In the genomic region with DNA sequence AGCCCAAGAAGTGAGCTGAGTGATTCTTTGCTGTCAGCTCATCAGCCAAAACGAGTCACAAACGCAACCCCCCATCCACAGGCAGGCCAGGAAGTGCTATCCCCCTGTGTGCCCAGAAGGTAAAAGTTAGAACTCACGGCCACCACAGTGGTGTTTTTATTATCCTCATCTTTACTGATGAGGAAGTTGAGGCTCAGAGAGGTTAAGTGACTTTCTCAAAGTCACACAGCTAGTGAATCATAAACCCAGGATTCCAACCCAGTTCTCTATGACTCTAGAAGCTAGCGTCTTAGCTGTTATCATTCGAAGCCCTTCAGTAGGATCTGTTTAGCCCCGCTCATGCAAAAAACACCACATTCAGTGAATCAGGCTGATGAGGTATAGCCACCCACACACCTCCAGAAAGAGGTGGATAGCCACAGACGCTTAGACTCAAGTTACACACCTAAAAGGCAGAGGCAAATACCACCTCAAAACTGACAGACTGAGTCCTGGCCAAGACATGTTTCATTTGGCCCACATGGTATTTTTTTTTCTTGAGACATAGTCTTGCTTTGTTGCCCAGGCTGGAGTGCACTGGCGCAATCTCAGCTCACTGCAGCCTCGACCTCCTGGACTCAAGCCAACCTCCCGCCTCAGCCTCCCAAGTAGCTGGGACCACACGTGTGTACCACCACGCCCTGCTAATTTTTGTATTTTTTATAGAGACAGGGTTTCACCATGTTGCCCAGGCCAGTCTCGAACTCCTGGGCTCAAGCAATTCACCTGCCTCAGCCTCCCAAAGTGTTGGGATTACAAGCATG, we compare ENCODE assay signal across 17 cellular contexts.
DNase-seq lines count a peak whose midpoint lies in the region; ATAC-seq, FAIRE-seq and TF ChIP-seq lines count a peak whose summit lies in the region.
"Had no signal": no experiment of that assay in that cellular context is flagged by ENCODE, and none has a peak within 500 bp of the region (broad histone marks: within the 10 kb centered on the region; RNA-seq: fewer than 3 reads in every experiment).

No MANE protein-coding gene starts in this region.

- TF ChIP-seq RAD21 in HepG2 (CRISPR knock-in tag; IDR thresholded peaks at IDR 0.05), result no peak

- intact Hi-C loops in HepG2 (cut with micrococcal nuclease; ENCODE audit: unreplicated experiment) (no loop called here), right lobe of liver (cut with DNase I) (loop anchor here (10.0 kb wide), 4 partner anchors 188 to 728 kb away; a partner anchor contains a TSS), posterior cingulate gyrus (cut with DNase I) (loop anchor here (5.0 to 10.0 kb wide), 2 partner anchors 106 to 418 kb away; no protein-coding TSS in a partner anchor)

- 42% methylated on average over 13 of the region's 13 CpGs for WGBS in HepG2 (ENCODE audit: low lambda C conversion rate)
- 78% methylated on average over 11 of the region's 13 CpGs for WGBS in right lobe of liver (ENCODE audit: insufficient coverage, low coverage, low lambda C conversion rate, missing lambda C conversion rate)
- WGBS in gastroesophageal sphincter (ENCODE audit: low coverage in 1 of 2), 2 donors, result 69 to 87% methylated on average over 6 to 12 of the region's 13 CpGs

- H4K20me1 ChIP-seq in HepG2 (ENCODE audit: insufficient read depth, low read length), result no peaks in the 10 kb centered on the region

- CTCF ChIA-PET in HepG2 (lab: Yijun Ruan, JAX; ENCODE audit: low intra/inter-chr PET ratio, low total read pairs), result no interaction called here

- TF ChIP-seq EP300 in HepG2 (IDR thresholded peaks at IDR 0.05; ENCODE audit: low read depth in 2 of 2, low read length in 2 of 2), result no peak
- no peak for TF ChIP-seq EP300 in HepG2 (CRISPR knock-in tag; IDR thresholded peaks at IDR 0.05; ENCODE audit: borderline replicate concordance)
- no peak for TF ChIP-seq EP300 in gastroesophageal sphincter (IDR thresholded peaks at IDR 0.05)

- H3K27ac ChIP-seq in HepG2 (ENCODE audit: extremely low read length, insufficient read depth, low read length) (no peak overlapping the region), right lobe of liver (no peak overlapping the region), gastroesophageal sphincter (peak overlapping the region in 3 of 4 donors; percentile 85 to 88 (median 85))

- no peak overlapping the region for H3K4me2 ChIP-seq in HepG2 (ENCODE audit: low read depth, low read length)

- H3K27me3 ChIP-seq in HepG2 (ENCODE audit: control insufficient read depth in 1 of 2, insufficient read depth in 2 of 2, low read length in 2 of 2), result peaks cover 1 to 21% of the 10 kb centered on the region in 2 experiments; a peak in 2 of 5 replicates
- no peaks in the 10 kb centered on the region for H3K27me3 ChIP-seq in right lobe of liver
- no peaks in the 10 kb centered on the region for H3K27me3 ChIP-seq in gastroesophageal sphincter

- H3K4me3 ChIP-seq in HepG2 (replicated peaks in 1 of 3; ENCODE audit: insufficient read depth in 1 of 3, low read depth in 2 of 3, low read length in 3 of 3), result no peak overlapping the region
- no peak overlapping the region for H3K4me3 ChIP-seq in right lobe of liver
- H3K4me3 ChIP-seq in gastroesophageal sphincter, result no peak overlapping the region
- H3K4me3 ChIP-seq: thoracic aorta had no signal

- in situ Hi-C loops in HepG2 (cut with HindIII; ENCODE audit: extremely low pct_ligation_motif_present, low pct_unique_long_range_greater_than_20kb), result loop anchor here (10.0 kb wide), 1 partner anchor 408 kb away; no protein-coding TSS in a partner anchor

- H3K27ac Mint-ChIP-seq in activated naive CD8-positive, alpha-beta T cell treated with anti-CD3 and anti-CD28 coated beads, Interleukin-2, amount 50 U/mL, for 24 hours, result peak overlapping the region; percentile 93
- H3K27ac Mint-ChIP-seq: B cell, memory B cell had no signal

- H3K79me2 ChIP-seq in HepG2 (ENCODE audit: insufficient read depth, low read length), result no peaks in the 10 kb centered on the region

- H3K9me3 ChIP-seq in HepG2 (ENCODE audit: low read length) (peaks cover 15% of the 10 kb centered on the region), right lobe of liver (peaks cover 0 to 4% (median 2%) of the 10 kb centered on the region in 4 donors), gastroesophageal sphincter (peaks cover 0 to 10% (median 0%) of the 10 kb centered on the region in 3 donors)
- H3K9me3 ChIP-seq: thoracic aorta had no signal

- H3K4me3 Mint-ChIP-seq in activated naive CD8-positive, alpha-beta T cell treated with anti-CD3 and anti-CD28 coated beads, Interleukin-2, amount 50 U/mL, for 24 hours, result peak overlapping the region; percentile 55
- H3K4me3 Mint-ChIP-seq: B cell, memory B cell had no signal

- peaks cover 16% of the 10 kb centered on the region for H3K36me3 Mint-ChIP-seq in activated naive CD8-positive, alpha-beta T cell treated with anti-CD3 and anti-CD28 coated beads, Interleukin-2, amount 50 U/mL, for 24 hours (ENCODE audit: low read depth)

- no TSS peak for BruUV-seq in HepG2 (replicated peaks; lab: Mats Ljungman, UMichigan)

- H3K36me3 ChIP-seq in HepG2 (replicated peaks in 1 of 2; ENCODE audit: control insufficient read depth in 1 of 2, insufficient read depth in 2 of 2, low read length in 2 of 2) (no peaks in the 10 kb centered on the region), right lobe of liver (no peaks in the 10 kb centered on the region), gastroesophageal sphincter (no peaks in the 10 kb centered on the region)
- H3K36me3 ChIP-seq: thoracic aorta had no signal

- H3K27me3 Mint-ChIP-seq in activated naive CD8-positive, alpha-beta T cell treated with anti-CD3 and anti-CD28 coated beads, Interleukin-2, amount 50 U/mL, for 24 hours, result peaks cover 22% of the 10 kb centered on the region

- peaks cover 7% of the 10 kb centered on the region for H3K4me1 ChIP-seq in HepG2 (ENCODE audit: insufficient read depth, low read length)
- peaks cover 0 to 15% (median 0%) of the 10 kb centered on the region in 4 donors for H3K4me1 ChIP-seq in right lobe of liver
- H3K4me1 ChIP-seq in gastroesophageal sphincter, result peaks cover 6 to 94% (median 39%) of the 10 kb centered on the region in 3 donors

- peaks cover 61% of the 10 kb centered on the region for H3K4me1 Mint-ChIP-seq in activated naive CD8-positive, alpha-beta T cell treated with anti-CD3 and anti-CD28 coated beads, Interleukin-2, amount 50 U/mL, for 24 hours

- POLR2A ChIA-PET in HepG2 (lab: Yijun Ruan, JAX), result no interaction called here

- no peak for FAIRE-seq in HepG2 (lab: Jason Lieb, UNC)
- FAIRE-seq: GM12891, H54 had no signal

- ATAC-seq in HepG2 (no peak), right lobe of liver (no peak), gastroesophageal sphincter (no peak), GM21447 (IDR thresholded peaks at IDR 0.05; ENCODE audit: unreplicated experiment) (no peak), HG03045 (IDR thresholded peaks at IDR 0.05; ENCODE audit: unreplicated experiment) (no peak)
- peak; percentile 79 for ATAC-seq in activated naive CD8-positive, alpha-beta T cell treated with anti-CD3 and anti-CD28 coated beads, Interleukin-2, amount 50 U/mL, for 24 hours

- DNase-seq in HepG2 (ENCODE audit: low spot score) (no peak), right lobe of liver (no peak), posterior cingulate gyrus (no peak)
- DNase-seq in activated naive CD8-positive, alpha-beta T cell treated with anti-CD3 and anti-CD28 coated beads, Interleukin-2, amount 50 U/mL, for 24 hours, result peak; percentile 48
- DNase-seq: GDM1, NCI-H187 treated with DMSO at 0.1 percent for 48 hours, NCI-H510A, SHP77, T-helper 1 cell had no signal

- peaks cover 21% of the 10 kb centered on the region for H3K9me3 Mint-ChIP-seq in activated naive CD8-positive, alpha-beta T cell treated with anti-CD3 and anti-CD28 coated beads, Interleukin-2, amount 50 U/mL, for 24 hours

- no peak for TF ChIP-seq CTCF in HepG2 (CRISPR knock-in tag; IDR thresholded peaks at IDR 0.05)
- TF ChIP-seq CTCF in right lobe of liver (IDR thresholded peaks at IDR 0.05), result no peak
- TF ChIP-seq CTCF in gastroesophageal sphincter (IDR thresholded peaks at IDR 0.05), result no peak

- H2AFZ ChIP-seq in HepG2 (ENCODE audit: low read length), result no peak overlapping the region

- no peak overlapping the region for H3K9ac ChIP-seq in HepG2 (ENCODE audit: insufficient read depth, low read depth, low read length)

- TF ChIP-seq POLR2A in HepG2 (IDR thresholded peaks at IDR 0.05; ENCODE audit: insufficient read depth in 1 of 2, low read depth in 2 of 2, low read length in 2 of 2) (no peak), right lobe of liver (IDR thresholded peaks at IDR 0.05) (no peak), gastroesophageal sphincter (IDR thresholded peaks at IDR 0.05) (no peak)

TF ChIP-seq in HepG2, 621 proteins besides CTCF, POLR2A, EP300 and RAD21:
- peak; percentile 55; the same call in 1 of the 2 replicates for TF ChIP-seq ZNF768 (CRISPR knock-in tag; IDR thresholded peaks at IDR 0.05)
- no peak for TF ChIP-seq ZNF605 (CRISPR knock-in tag; IDR thresholded peaks at IDR 0.05)
TF ChIP-seq in HepG2: peak in this region for 1.

Comparison
In these comparisons a context has a peak if more than half of its experiments do, and no peak if none do; other contexts are left out.
1. H3K27ac ChIP-seq: peak in gastroesophageal sphincter (3 of 4); none in HepG2 (single experiment) and right lobe of liver (0 of 3).